In the genomic region with DNA sequence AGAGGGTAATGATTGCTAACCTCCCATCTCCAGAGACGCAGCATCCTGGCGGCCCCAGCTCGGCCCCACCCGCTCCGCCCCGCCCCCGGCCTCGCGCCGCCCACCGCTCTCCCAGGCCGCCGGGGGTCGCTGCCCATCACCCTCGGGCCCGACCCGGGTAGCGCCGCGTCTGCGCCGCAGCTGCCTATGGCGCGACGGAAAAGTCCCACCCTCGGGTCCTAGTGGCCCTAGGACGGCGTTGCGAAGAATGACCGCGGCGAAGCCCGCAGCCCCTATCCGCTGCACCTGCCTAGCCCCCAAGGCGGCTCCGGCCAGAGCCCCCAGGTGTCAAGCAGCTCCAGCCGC, we compare ENCODE assay signal across 8 cellular contexts. TPM values are rescaled to one million over a fixed set of nuclear protein-coding genes. Genes with fewer than 3 reads are reported as not detected.
DNase-seq lines count a peak whose midpoint lies in the region; ATAC-seq and TF ChIP-seq lines count a peak whose summit lies in the region.

No MANE protein-coding gene starts in this region.

- POLR2A ChIA-PET in naive thymus-derived CD4-positive, alpha-beta T cell (lab: Charles Lee) = interaction anchor here (0.6 to 4.2 kb wide), 18 partner anchors 8 to 1280 kb away, joined by 3 to 27 read pairs (median 4); partner anchors contain the start of genes CYB561A3, PRPF19, TMEM109 and TMEM138

- no peaks in the 10 kb centered on the region for H3K9me3 Mint-ChIP-seq in naive thymus-derived CD4-positive, alpha-beta T cell
- no peaks in the 10 kb centered on the region for H3K9me3 Mint-ChIP-seq in stimulated activated naive CD8-positive, alpha-beta T cell treated with anti-CD3 and anti-CD28 coated beads, Interleukin-15, amount 100 ng/mL, for 72 hours

- in situ Hi-C loops in GM18951 (cut with MboI; ENCODE audit: low sequenced_read_pairs, unreplicated experiment) = no loop called here

- peak overlapping the region; percentile 94 to 100 (median 99) for H3K9ac ChIP-seq in BLaER1 treated with 17β-estradiol and CSF1 and Interleukin-3, amounts not matched to agents 10 nM and 100 nM

- intact Hi-C loops in naive thymus-derived CD4-positive, alpha-beta T cell (cut with micrococcal nuclease) = loop anchor here (1.0 to 5.0 kb wide), 6 partner anchors 36 to 1762 kb away; partner anchors contain the start of genes VPS37C (in 2 of the 2), FEN1 (in 1 of the 2), PATL1 (in 1 of the 2) and TMEM216 (in 1 of the 2)

- H3K9me3 ChIP-seq in BLaER1 treated with 17β-estradiol and CSF1 and Interleukin-3, amounts not matched to agents 10 nM and 100 nM (replicated peaks in 1 of 11) = no peaks in the 10 kb centered on the region
- H3K9me3 ChIP-seq in esophagus (ENCODE audit: control insufficient read depth in 2 of 2, insufficient read depth in 1 of 2, low read depth in 1 of 2, low read length in 1 of 2) = no peaks in the 10 kb centered on the region
- H3K9me3 ChIP-seq in naive thymus-derived CD4-positive, alpha-beta T cell (ENCODE audit: control insufficient read depth in 2 of 3, low read length in 3 of 3) = no peaks in the 10 kb centered on the region

- peaks cover 34 to 63% (median 42%) of the 10 kb centered on the region in 10 experiments for H3K4me1 ChIP-seq in BLaER1 treated with 17β-estradiol and CSF1 and Interleukin-3, amounts not matched to agents 10 nM and 100 nM
- no peaks in the 10 kb centered on the region for H3K4me1 ChIP-seq in esophagus (ENCODE audit: control insufficient read depth in 2 of 2, insufficient read depth in 2 of 2, low read length in 1 of 2)
- peaks cover 20 to 37% of the 10 kb centered on the region in 2 donors for H3K4me1 ChIP-seq in naive thymus-derived CD4-positive, alpha-beta T cell (ENCODE audit: control insufficient read depth in 2 of 2, insufficient read depth in 2 of 2, low read length in 2 of 2)

- peaks cover 53 to 84% (median 71%) of the 10 kb centered on the region in 11 experiments; a peak in 21 of 22 replicates for H4K20me1 ChIP-seq in BLaER1 treated with 17β-estradiol and CSF1 and Interleukin-3, amounts not matched to agents 10 nM and 100 nM

- peak; percentile 34 for TF ChIP-seq POLR2A in GM18951 (IDR thresholded peaks at IDR 0.05; ENCODE audit: extremely low read depth, insufficient read depth, insufficient read length)

- CTCF ChIA-PET in naive thymus-derived CD4-positive, alpha-beta T cell (lab: Charles Lee) = interaction anchor here (1.5 to 2.5 kb wide), 3 partner anchors 11 to 93 kb away, joined by 4 to 17 read pairs (median 11); partner anchors contain the start of gene TMEM216

- DNase-seq in NCI-H748 (lab: John Stamatoyannopoulos, UW; ENCODE audit: unreplicated experiment) = peak; percentile 83
- DNase-seq in activated T-cell treated with anti-CD3 and anti-CD28 coated beads for 24 hours (ENCODE audit: low read depth) = peak; percentile 59
- DNase-seq in naive thymus-derived CD4-positive, alpha-beta T cell = peak in 2 of 9 donors; percentile 65 to 77
- DNase-seq in stimulated activated naive CD8-positive, alpha-beta T cell treated with anti-CD3 and anti-CD28 coated beads, Interleukin-15, amount 100 ng/mL, for 72 hours = peak; percentile 79 to 81

- H3K27ac Mint-ChIP-seq in naive thymus-derived CD4-positive, alpha-beta T cell = peak overlapping the region; percentile 97 to 100 (median 99)
- H3K27ac Mint-ChIP-seq in stimulated activated naive CD8-positive, alpha-beta T cell treated with anti-CD3 and anti-CD28 coated beads, Interleukin-15, amount 100 ng/mL, for 72 hours = peak overlapping the region; percentile 98 to 99

- H3K4me3 Mint-ChIP-seq in naive thymus-derived CD4-positive, alpha-beta T cell = peak overlapping the region; percentile 89 to 100 (median 97)
- H3K4me3 Mint-ChIP-seq in stimulated activated naive CD8-positive, alpha-beta T cell treated with anti-CD3 and anti-CD28 coated beads, Interleukin-15, amount 100 ng/mL, for 72 hours = peak overlapping the region; percentile 94

- peaks cover 29 to 88% (median 69%) of the 10 kb centered on the region in 7 donors for H3K4me1 Mint-ChIP-seq in naive thymus-derived CD4-positive, alpha-beta T cell
- peaks cover 78% of the 10 kb centered on the region for H3K4me1 Mint-ChIP-seq in stimulated activated naive CD8-positive, alpha-beta T cell treated with anti-CD3 and anti-CD28 coated beads, Interleukin-15, amount 100 ng/mL, for 72 hours

- peak overlapping the region; percentile 95 to 100 (median 99) for H3K27ac ChIP-seq in BLaER1 treated with 17β-estradiol and CSF1 and Interleukin-3, amounts not matched to agents 10 nM and 100 nM
- peak overlapping the region; percentile 97 to 98 for H3K27ac ChIP-seq in esophagus (ENCODE audit: low read depth in 2 of 2, low read length in 1 of 2)
- peak overlapping the region; percentile 98 for H3K27ac ChIP-seq in naive thymus-derived CD4-positive, alpha-beta T cell (ENCODE audit: low read depth, low read length)

- no peaks in the 10 kb centered on the region for H3K27me3 ChIP-seq in BLaER1 treated with 17β-estradiol and CSF1 and Interleukin-3, amounts not matched to agents 10 nM and 100 nM
- H3K27me3 ChIP-seq in esophagus (ENCODE audit: control insufficient read depth in 1 of 2, insufficient read depth in 2 of 2, low read length in 2 of 2) = no peaks in the 10 kb centered on the region
- H3K27me3 ChIP-seq in naive thymus-derived CD4-positive, alpha-beta T cell (ENCODE audit: control insufficient read depth in 2 of 2, insufficient read depth in 2 of 2, low read length in 2 of 2) = no peaks in the 10 kb centered on the region

- ATAC-seq in HG03139 (IDR thresholded peaks at IDR 0.05; ENCODE audit: unreplicated experiment) = peak; percentile 51
- peak; percentile 71 for ATAC-seq in naive thymus-derived CD4-positive, alpha-beta T cell
- ATAC-seq in stimulated activated naive CD8-positive, alpha-beta T cell treated with anti-CD3 and anti-CD28 coated beads, Interleukin-15, amount 100 ng/mL, for 72 hours = peak; percentile 73

- peak overlapping the region; percentile 72 to 98 (median 88) for H3K4me3 ChIP-seq in BLaER1 treated with 17β-estradiol and CSF1 and Interleukin-3, amounts not matched to agents 10 nM and 100 nM
- H3K4me3 ChIP-seq in esophagus (ENCODE audit: low read depth in 1 of 2, low read length in 2 of 2) = peak overlapping the region; percentile 76 to 97
- H3K4me3 ChIP-seq in naive thymus-derived CD4-positive, alpha-beta T cell (ENCODE audit: low read length) = peak overlapping the region; percentile 71

- peaks cover 0 to 2% (median 0%) of the 10 kb centered on the region in 5 donors for H3K27me3 Mint-ChIP-seq in naive thymus-derived CD4-positive, alpha-beta T cell
- no peaks in the 10 kb centered on the region for H3K27me3 Mint-ChIP-seq in stimulated activated naive CD8-positive, alpha-beta T cell treated with anti-CD3 and anti-CD28 coated beads, Interleukin-15, amount 100 ng/mL, for 72 hours

- H3K36me3 Mint-ChIP-seq in naive thymus-derived CD4-positive, alpha-beta T cell = peaks cover 0 to 32% (median 23%) of the 10 kb centered on the region in 5 donors

- 0% methylated on average over 21 to 37 of the region's 37 CpGs for WGBS in esophagus, 2 donors

- peak overlapping the region; percentile 84 to 95 (median 91) for H3K4me2 ChIP-seq in BLaER1 treated with 17β-estradiol and CSF1 and Interleukin-3, amounts not matched to agents 10 nM and 100 nM

- H3K36me3 ChIP-seq in BLaER1 treated with 17β-estradiol and CSF1 and Interleukin-3, amounts not matched to agents 10 nM and 100 nM = peaks cover 55 to 77% (median 64%) of the 10 kb centered on the region in 11 experiments
- peaks cover 7 to 8% of the 10 kb centered on the region in 2 donors for H3K36me3 ChIP-seq in esophagus (ENCODE audit: control insufficient read depth in 2 of 2, insufficient read depth in 2 of 2, low read length in 1 of 2)
- peaks cover 15 to 44% (median 33%) of the 10 kb centered on the region in 3 experiments for H3K36me3 ChIP-seq in naive thymus-derived CD4-positive, alpha-beta T cell (ENCODE audit: control insufficient read depth in 2 of 3, insufficient read depth in 3 of 3, low read length in 3 of 3)

RNA-seq across cellular contexts. Expression of gene CPSF7, which starts 0.5 kb away (rescaled TPM):
- polyA plus RNA-seq in esophagus = 10 to 100 TPM; 32.7 to 43.1 TPM
- total RNA-seq in naive thymus-derived CD4-positive, alpha-beta T cell = 100 to 1,000 TPM in 4 of 5 experiments, 10 to 100 TPM in 1; 96.0 to 174 (median 113) TPM
- 10 to 100 TPM; 27.5 to 35.3 TPM for polyA plus RNA-seq in naive thymus-derived CD4-positive, alpha-beta T cell

RNA-seq across cellular contexts. Expression of gene SDHAF2, which starts 0.6 kb away (rescaled TPM):
- 10 to 100 TPM; 25.4 to 33.3 TPM for polyA plus RNA-seq in esophagus
- total RNA-seq in naive thymus-derived CD4-positive, alpha-beta T cell = 10 to 100 TPM; 36.1 to 56.6 (median 48.2) TPM
- 100 to 1,000 TPM; 100 to 116 TPM for polyA plus RNA-seq in naive thymus-derived CD4-positive, alpha-beta T cell

RNA-seq across cellular contexts. Expression of gene TMEM216, which starts 36.9 kb away (rescaled TPM):
- 10 to 100 TPM in 1 of 2 donors, 1 to 10 TPM in 1; 7.7 to 10.3 TPM for polyA plus RNA-seq in esophagus
- total RNA-seq in naive thymus-derived CD4-positive, alpha-beta T cell = 10 to 100 TPM in 2 of 5 experiments, 1 to 10 TPM in 3; 4.7 to 17.2 (median 9.2) TPM
- polyA plus RNA-seq in naive thymus-derived CD4-positive, alpha-beta T cell = 10 to 100 TPM; 34.7 to 35.8 TPM
